ENCODE assay signal across 8 cellular contexts in the genomic region with DNA sequence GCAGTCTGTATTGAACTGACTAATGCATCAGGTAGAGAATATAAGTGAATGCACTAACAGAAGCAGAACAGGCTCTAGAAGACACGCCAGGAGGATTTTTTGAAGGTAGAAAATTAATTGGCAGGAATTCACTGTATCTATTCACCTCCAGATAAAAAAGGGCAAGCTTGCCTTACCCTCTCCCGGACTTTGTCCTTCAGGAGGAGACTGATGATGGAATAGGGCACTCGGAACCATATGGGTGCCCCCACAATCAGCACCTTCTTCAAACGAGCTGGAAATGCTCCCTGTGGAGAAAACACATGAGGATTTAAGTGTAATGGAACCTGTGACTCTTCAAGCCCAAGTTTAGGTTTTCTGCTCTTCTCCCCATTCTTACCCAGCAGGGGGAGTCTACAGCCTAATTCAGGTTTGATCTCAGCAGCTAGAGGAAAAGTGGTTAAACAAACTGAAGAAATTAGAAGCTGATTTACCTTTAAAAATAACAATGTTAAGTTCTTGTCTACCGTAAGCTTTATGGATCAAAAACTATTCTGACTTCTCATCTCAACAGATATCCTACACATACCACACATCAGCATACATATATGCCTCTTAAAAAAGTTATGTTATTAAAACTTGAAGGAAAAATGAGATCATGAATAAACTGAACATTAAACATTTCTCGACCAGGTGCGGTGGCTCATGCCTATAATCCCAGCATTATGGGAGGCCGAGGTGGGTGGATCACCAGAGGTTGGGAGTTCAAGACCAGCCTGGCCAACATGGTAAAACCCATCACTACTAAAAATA. TPM values are rescaled to one million over a fixed set of nuclear protein-coding genes. Genes with fewer than 3 reads are reported as not detected.
A peak's percentile ranks its signal among the peaks of the same experiment; 100 is the strongest.
DNase-seq lines count a peak whose midpoint lies in the region; ATAC-seq, FAIRE-seq and TF ChIP-seq lines count a peak whose summit lies in the region.

No MANE protein-coding gene starts in this region.

- ATAC-seq in CD8-positive, alpha-beta T cell, result peak; percentile 54
- ATAC-seq in GM23338, result peak; percentile 34; the same call in 2 of the 3 replicates

- POLR2A ChIA-PET in CD8-positive, alpha-beta T cell (lab: Charles Lee), result interaction anchor here (1.9 to 2.3 kb wide), 2 partner anchors 55 to 132 kb away, joined by 8 to 22 read pairs; partner anchors contain the start of gene IMP3

- no peaks in the 10 kb centered on the region for H3K4me1 ChIP-seq in CD8-positive, alpha-beta T cell (ENCODE audit: insufficient read depth, low read length)
- no peaks in the 10 kb centered on the region for H3K4me1 ChIP-seq in GM23338 (ENCODE audit: insufficient read depth)
- no peaks in the 10 kb centered on the region for H3K4me1 ChIP-seq in small intestine (ENCODE audit: control insufficient read depth in 2 of 2, insufficient read depth in 1 of 2, low read depth in 1 of 2, low read length in 1 of 2)

- H3K9me3 Mint-ChIP-seq in CD8-positive, alpha-beta T cell, result no peaks in the 10 kb centered on the region
- peaks cover 10% of the 10 kb centered on the region; the same call in 2 of the 3 replicates for H3K9me3 Mint-ChIP-seq in GM23338

- no peak overlapping the region for H3K9ac ChIP-seq in SU-DHL-6 (ENCODE audit: low read length)

- CTCF ChIA-PET in CD8-positive, alpha-beta T cell (lab: Charles Lee), result interaction anchor here (0.7 to 3.6 kb wide), 31 partner anchors 9 to 175 kb away, joined by 3 to 34 read pairs (median 4); partner anchors contain the start of genes IMP3, MAN2C1, SNUPN and SNX33

- no peak for FAIRE-seq in small intestine (lab: Jason Lieb, UNC)

- DNase-seq in CD8-positive, alpha-beta T cell, result peak in 3 of 7 experiments; percentile 11 to 26 (median 20)
- DNase-seq in GM23338 (ENCODE audit: low spot score), result peak; percentile 57
- DNase-seq in fibroblast of mammary gland (ENCODE audit: low read depth), result peak; percentile 66
- DNase-seq in small intestine, result peak; percentile 80
- DNase-seq in occipital lobe (lab: John Stamatoyannopoulos, UW), result no peak
- DNase-seq in NCI-H1048 (lab: John Stamatoyannopoulos, UW), result no peak
- DNase-seq in NCI-H774 (lab: John Stamatoyannopoulos, UW), result no peak

- H3K4me3 Mint-ChIP-seq in CD8-positive, alpha-beta T cell, result no peak overlapping the region
- no peak overlapping the region for H3K4me3 Mint-ChIP-seq in GM23338

- H3K4me3 ChIP-seq in CD8-positive, alpha-beta T cell (ENCODE audit: low read depth, low read length), result no peak overlapping the region
- H3K4me3 ChIP-seq in GM23338 (no peak overlapping the region), SU-DHL-6 (ENCODE audit: insufficient read depth, low read length, poor library complexity, severe bottlenecking) (no peak overlapping the region), fibroblast of mammary gland (ENCODE audit: control insufficient read depth, low read depth, low read length) (no peak overlapping the region), small intestine (ENCODE audit: low read depth in 1 of 2, low read length in 2 of 2) (no peak overlapping the region)

- H3K36me3 ChIP-seq in CD8-positive, alpha-beta T cell (ENCODE audit: insufficient read depth, low read length), result peaks cover 13% of the 10 kb centered on the region
- H3K36me3 ChIP-seq in GM23338 (ENCODE audit: insufficient read depth) (peaks cover 38% of the 10 kb centered on the region), SU-DHL-6 (ENCODE audit: low read length) (peaks cover 11% of the 10 kb centered on the region; the same call in 1 of the 2 replicates), small intestine (ENCODE audit: control insufficient read depth in 2 of 2, insufficient read depth in 2 of 2, low read length in 2 of 2) (peaks cover 7 to 18% of the 10 kb centered on the region in 2 donors)

- H3K36me3 Mint-ChIP-seq in CD8-positive, alpha-beta T cell, result peaks cover 36% of the 10 kb centered on the region
- H3K36me3 Mint-ChIP-seq in GM23338 (ENCODE audit: low read depth), result peaks cover 59% of the 10 kb centered on the region

- H3K27me3 ChIP-seq in CD8-positive, alpha-beta T cell (ENCODE audit: insufficient read depth, low read length), result no peaks in the 10 kb centered on the region
- H3K27me3 ChIP-seq in GM23338 (ENCODE audit: insufficient read depth), result no peaks in the 10 kb centered on the region
- no peaks in the 10 kb centered on the region for H3K27me3 ChIP-seq in SU-DHL-6 (ENCODE audit: low read length)
- H3K27me3 ChIP-seq in small intestine (ENCODE audit: control insufficient read depth in 2 of 2, insufficient read depth in 2 of 2, low read length in 2 of 2), result no peaks in the 10 kb centered on the region

- H3K27me3 Mint-ChIP-seq in CD8-positive, alpha-beta T cell (ENCODE audit: low read depth), result no peaks in the 10 kb centered on the region
- H3K27me3 Mint-ChIP-seq in GM23338 (ENCODE audit: insufficient read depth, low read depth, poor library complexity), result peaks cover 3% of the 10 kb centered on the region

- TF ChIP-seq CTCF in CD8-positive, alpha-beta T cell (IDR thresholded peaks at IDR 0.05), result peak; percentile 54
- TF ChIP-seq CTCF in GM23338 (conservative IDR thresholded peaks at IDR 0.05; ENCODE audit: low read depth in 2 of 2), result peak; percentile 49 to 52
- peak; percentile 32 for TF ChIP-seq CTCF in SU-DHL-6 (IDR thresholded peaks at IDR 0.05; ENCODE audit: insufficient read depth, low read length, poor library complexity, severe bottlenecking)
- TF ChIP-seq CTCF in fibroblast of mammary gland (conservative IDR thresholded peaks at IDR 0.05; ENCODE audit: control insufficient read depth, insufficient read depth, low read depth, low read length), result peak; percentile 69

- H3K4me2 ChIP-seq in GM23338 (no peak overlapping the region), SU-DHL-6 (ENCODE audit: low read depth, low read length, poor library complexity, severe bottlenecking) (no peak overlapping the region)

- H4K20me1 ChIP-seq in GM23338 (replicated peaks; ENCODE audit: insufficient read depth) (peaks cover 10% of the 10 kb centered on the region), SU-DHL-6 (ENCODE audit: low read depth, low read length) (no peaks in the 10 kb centered on the region)

- 42 to 71% (median 55%) methylated on average over 8 of the region's 8 CpGs for WGBS in small intestine, 3 donors

- H3K9me2 ChIP-seq in GM23338 (ENCODE audit: insufficient read depth) (no peaks in the 10 kb centered on the region), SU-DHL-6 (replicated peaks; ENCODE audit: insufficient read depth, low read length) (no peaks in the 10 kb centered on the region)

- peaks cover 13% of the 10 kb centered on the region; the same call in 1 of the 2 replicates for H3F3A ChIP-seq in GM23338 (replicated peaks; ENCODE audit: low read depth)
- H3F3A ChIP-seq in SU-DHL-6 (ENCODE audit: insufficient read depth), result no peaks in the 10 kb centered on the region

- peak overlapping the region; percentile 50 for H3K27ac Mint-ChIP-seq in CD8-positive, alpha-beta T cell
- no peak overlapping the region for H3K27ac Mint-ChIP-seq in GM23338

- peaks cover 5% of the 10 kb centered on the region for H3K4me1 Mint-ChIP-seq in CD8-positive, alpha-beta T cell (ENCODE audit: low read depth)
- no peaks in the 10 kb centered on the region for H3K4me1 Mint-ChIP-seq in GM23338

- intact Hi-C loops in CD8-positive, alpha-beta T cell (cut with DNase I, micrococcal nuclease), result loop anchor here (1.0 to 5.0 kb wide), 6 partner anchors 116 to 294 kb away; partner anchors contain the start of genes IMP3 (in 1 of the 2) and SNUPN (in 1 of the 2)

- H3K79me2 ChIP-seq in GM23338 (replicated peaks; ENCODE audit: insufficient read depth) (no peaks in the 10 kb centered on the region), SU-DHL-6 (ENCODE audit: insufficient read depth, low read length) (no peaks in the 10 kb centered on the region)

- no peak overlapping the region for H3K27ac ChIP-seq in CD8-positive, alpha-beta T cell (ENCODE audit: low read depth, low read length)
- no peak overlapping the region for H3K27ac ChIP-seq in GM23338 (ENCODE audit: low read depth)
- H3K27ac ChIP-seq in SU-DHL-6 (ENCODE audit: low read depth, low read length), result no peak overlapping the region
- H3K27ac ChIP-seq in small intestine (ENCODE audit: low read depth in 1 of 2, low read length in 1 of 2), result peak overlapping the region in 1 of 2 donors; percentile 68

- H2AFZ ChIP-seq in GM23338 (no peak overlapping the region), SU-DHL-6 (ENCODE audit: low read depth, low read length, severe bottlenecking) (no peak overlapping the region)

- no peaks in the 10 kb centered on the region for H3K9me3 ChIP-seq in CD8-positive, alpha-beta T cell (ENCODE audit: low read length)
- H3K9me3 ChIP-seq in SU-DHL-6 (ENCODE audit: insufficient read depth, low read length) (no peaks in the 10 kb centered on the region), small intestine (ENCODE audit: control insufficient read depth, low read depth) (no peaks in the 10 kb centered on the region)

RNA-seq across cellular contexts. Expression of gene SIN3A, which starts 57.4 kb away (rescaled TPM):
- total RNA-seq in CD8-positive, alpha-beta T cell, result 100 to 1,000 TPM; 133 TPM
- total RNA-seq in GM23338 (2014; rRNA removed; shearing (Covaris generic)), result 68.4 and 73.0 TPM in 2 replicates
- 22.6 and 24.3 TPM in 2 replicates for polyA plus RNA-seq in GM23338 (2016; fragmentation: Nextera tagmentation; extraction: Ambion mirVana)
- 10 to 100 TPM in 1 of 3 donors, 1 to 10 TPM in 2; 7.6 to 14.0 (median 9.8) TPM for polyA plus RNA-seq in small intestine
- 34.8 TPM for total RNA-seq in occipital lobe

Comparison
In these comparisons a context has a peak if more than half of its experiments do, and no peak if none do; other contexts are left out.
1. DNase-seq: peak in GM23338 (single experiment), fibroblast of mammary gland (single experiment) and small intestine (single experiment); none in occipital lobe (single experiment), NCI-H1048 (single experiment) and NCI-H774 (single experiment).
2. Peak in every context shown above with its lines, with median percentiles within 50 percentile points of each other: CTCF ChIP-seq.